8 cellular contexts compared by ENCODE assay signal in genomic region chr11:34051349-34052035, GRCh38. TPM values are rescaled to one million over a fixed set of nuclear protein-coding genes. Genes with fewer than 3 reads are reported as not detected.
DNase-seq lines count a peak whose midpoint lies in the region; ATAC-seq and TF ChIP-seq lines count a peak whose summit lies in the region.

CAPRIN1 (plus strand) TSS chr11:34051731; CDS start chr11:34052421, 690 bp downstream.

- H3K27ac Mint-ChIP-seq in chondrocyte (ENCODE audit: unreplicated experiment) = peak within 1 kb of the TSS; percentile 92

- peak; percentile 85 for TF ChIP-seq POLR2A in GM19193 (IDR thresholded peaks at IDR 0.05; ENCODE audit: extremely low read depth, insufficient read depth, insufficient read length)

- H3K27me3 Mint-ChIP-seq in chondrocyte (ENCODE audit: low read depth) = no peaks in the 10 kb centered on the region

- H3K36me3 Mint-ChIP-seq in chondrocyte (ENCODE audit: low read depth) = peaks cover 5% of the 10 kb centered on the region

- peaks cover 46% of the 10 kb centered on the region for H3K4me1 Mint-ChIP-seq in chondrocyte (ENCODE audit: low read depth)

- peak within 1 kb of the TSS; percentile 94 for H3K4me3 Mint-ChIP-seq in chondrocyte (ENCODE audit: unreplicated experiment)

- ATAC-seq in HG03439 (IDR thresholded peaks at IDR 0.05; ENCODE audit: unreplicated experiment) = peak; percentile 70

- TF ChIP-seq CTCF in AG09319 (IDR thresholded peaks at IDR 0.05; ENCODE audit: low read depth, low read length) = no peak; the same call in 1 of the 2 replicates
- TF ChIP-seq CTCF in chondrocyte (IDR thresholded peaks at IDR 0.05) = no peak

- peak; percentile 67 for DNase-seq in AG09319 (ENCODE audit: extremely low read depth, low read depth)
- DNase-seq in NCI-H510A treated with DMSO at 0.1 percent for 48 hours (lab: John Stamatoyannopoulos, UW) = peak; percentile 77
- DNase-seq in activated CD4-positive, alpha-beta T cell treated with anti-CD3 and anti-CD28 coated beads for 24 hours (ENCODE audit: low read depth in 2 of 2) = peak; percentile 65 to 73
- peak; percentile 95 for DNase-seq in chondrocyte (ENCODE audit: low spot score)
- DNase-seq in kidney glomerular epithelial cell (lab: John Stamatoyannopoulos, UW) = peak; percentile 89
- DNase-seq in stimulated activated CD4-positive, alpha-beta T cell treated with anti-CD3 and anti-CD28 coated beads, Interleukin-15, amount 100 ng/mL, for 48 hours (ENCODE audit: low read depth in 2 of 2) = peak; percentile 71 to 79

- no peaks in the 10 kb centered on the region for H3K9me3 Mint-ChIP-seq in chondrocyte (ENCODE audit: low read depth)

RNA-seq across cellular contexts. Expression of gene CAPRIN1, which starts in this region (rescaled TPM):
- total RNA-seq in chondrocyte = 197 to 270 TPM (median 205 TPM) in 3 replicates

Comparison
In these comparisons a context has a peak if more than half of its experiments do, and no peak if none do; other contexts are left out.
1. Peak in every context shown above with its lines: DNase-seq and ATAC-seq.